8 cellular contexts compared by ENCODE assay signal in the genomic region with DNA sequence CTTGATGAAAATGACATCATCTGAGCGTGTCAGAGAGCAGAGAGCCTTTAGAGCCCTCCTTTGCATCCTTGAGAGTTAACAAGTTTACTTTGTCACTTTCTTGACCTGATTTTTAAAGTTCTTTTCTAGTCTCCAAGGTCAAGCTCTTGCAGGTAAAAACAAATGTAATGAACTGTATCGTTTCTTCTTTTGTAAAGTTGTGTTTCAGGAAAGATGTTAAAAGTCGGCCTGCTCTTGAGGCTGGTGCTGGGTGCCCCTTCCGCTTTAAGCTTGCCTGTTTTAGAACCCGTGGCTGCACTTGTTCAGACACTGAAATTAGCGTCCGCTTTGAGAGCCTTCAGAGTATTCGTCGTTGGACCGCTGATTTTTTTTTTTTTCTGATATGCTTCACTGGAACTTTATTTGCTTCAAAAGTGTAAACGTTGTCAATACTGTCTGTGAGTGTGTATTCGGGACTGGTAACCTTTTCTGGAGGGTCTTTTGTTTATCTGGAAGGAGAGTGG. TPM values are rescaled to one million over a fixed set of nuclear protein-coding genes. Genes with fewer than 3 reads are reported as not detected.
A peak's percentile ranks its signal among the peaks of the same experiment; 100 is the strongest.
DNase-seq lines count a peak whose midpoint lies in the region; ATAC-seq, FAIRE-seq and TF ChIP-seq lines count a peak whose summit lies in the region.

No MANE protein-coding gene starts in this region.

- no peak for FAIRE-seq in bronchial epithelial cell (lab: Jason Lieb, UNC)

- no peak for ATAC-seq in HG03025 (IDR thresholded peaks at IDR 0.05; ENCODE audit: low FRiP score, unreplicated experiment)

- peaks cover 26 to 37% of the 10 kb centered on the region in 2 donors for H3K4me1 ChIP-seq in thyroid gland

- H3K9me3 ChIP-seq in thyroid gland = no peaks in the 10 kb centered on the region

- H3K4me3 ChIP-seq in bronchial epithelial cell (ENCODE audit: low read depth, low read length) (peak overlapping the region; percentile 89), lower leg skin (ENCODE audit: low read depth, poor library complexity, severe bottlenecking) (peak overlapping the region; percentile 83), thyroid gland (replicated peaks in 1 of 3) (peak overlapping the region; percentile 66 to 94 (median 66))

- H3K27me3 ChIP-seq in bronchial epithelial cell (ENCODE audit: control insufficient read depth, insufficient read depth, low read length) (no peaks in the 10 kb centered on the region), thyroid gland (no peaks in the 10 kb centered on the region)

- peak overlapping the region; percentile 90 to 98 (median 95) for H3K27ac ChIP-seq in thyroid gland

- DNase-seq in NCI-H748 (lab: John Stamatoyannopoulos, UW; ENCODE audit: unreplicated experiment) (peak; percentile 14), NCI-H748 treated with DMSO at 0.1 percent for 48 hours (lab: John Stamatoyannopoulos, UW) (no peak), NCI-H2029 (lab: John Stamatoyannopoulos, UW) (peak; percentile 14), bronchial epithelial cell (ENCODE audit: low read depth) (peak; percentile 22), lower leg skin (ENCODE audit: low spot score in 2 of 2) (no peak), thyroid gland (peak; percentile 51 to 56), GM19238 (ENCODE audit: insufficient read length, low spot score) (no peak)

- TF ChIP-seq POLR2A in lower leg skin (IDR thresholded peaks at IDR 0.05) (no peak), thyroid gland (IDR thresholded peaks at IDR 0.05) (no peak)

- TF ChIP-seq CTCF in bronchial epithelial cell (IDR thresholded peaks at IDR 0.05; ENCODE audit: insufficient read depth, low read length, severe bottlenecking) (no peak), lower leg skin (IDR thresholded peaks at IDR 0.05) (no peak), thyroid gland (IDR thresholded peaks at IDR 0.05) (no peak)

- intact Hi-C loops in lower leg skin (cut with DNase I; ENCODE audit: low total_unique reads) = no loop called here
- intact Hi-C loops in thyroid gland (cut with DNase I) = loop anchor here (10.0 kb wide), 1 partner anchor 50 kb away; a partner anchor contains a TSS

- 2 to 5% methylated on average over 12 of the region's 12 CpGs for WGBS in lower leg skin, 2 donors
- whole genome bisulfite sequencing in thyroid gland, 2 donors = 0 to 1% methylated on average over 12 of the region's 12 CpGs

- H3K36me3 ChIP-seq in bronchial epithelial cell (ENCODE audit: control insufficient read depth, insufficient read depth, low read length) (no peaks in the 10 kb centered on the region), thyroid gland (no peaks in the 10 kb centered on the region)

RNA-seq across cellular contexts. Expression of a gene that starts 52.6 kb away (rescaled TPM):
- total RNA-seq in bronchial epithelial cell (3.9 and 6.4 TPM in 2 replicates), lower leg skin (10 to 100 TPM in 2 of 4 donors, 1 to 10 TPM in 2; 3.2 to 18.7 (median 12.6) TPM), thyroid gland (10 to 100 TPM; 18.7 to 58.2 (median 43.3) TPM)

Comparison
In these comparisons a context has a peak if more than half of its experiments do, and no peak if none do; other contexts are left out.
1. DNase-seq: peak in NCI-H748 (single experiment), NCI-H2029 (single experiment), bronchial epithelial cell (single experiment) and thyroid gland (2 of 2); none in NCI-H748 treated with DMSO at 0.1 percent for 48 hours (single experiment), lower leg skin (0 of 2) and GM19238 (single experiment).
2. Peak in every context shown above with its lines, with median percentiles within 50 percentile points of each other: H3K4me3 ChIP-seq.